Comparison of ENCODE assay signal across 8 cellular contexts in genomic region chr6:34526992-34527728, GRCh38. TPM values are rescaled to one million over a fixed set of nuclear protein-coding genes. Genes with fewer than 3 reads are reported as not detected.
DNase-seq lines count a peak whose midpoint lies in the region; ATAC-seq and TF ChIP-seq lines count a peak whose summit lies in the region.

No MANE protein-coding gene starts in this region.

- peak overlapping the region; percentile 52 for H3K4me3 Mint-ChIP-seq in progenitor cell of endocrine pancreas (ENCODE audit: low read depth)

- H3K9me3 ChIP-seq in adipocyte (ENCODE audit: control insufficient read depth, low read length) (no peaks in the 10 kb centered on the region), left ventricle myocardium inferior (replicated peaks) (no peaks in the 10 kb centered on the region), upper lobe of left lung (no peaks in the 10 kb centered on the region)

- H3K27ac Mint-ChIP-seq in progenitor cell of endocrine pancreas, result peak overlapping the region; percentile 5

- peak overlapping the region; percentile 71 for H3K4me3 ChIP-seq in adipocyte (ENCODE audit: low read length)
- peak overlapping the region; percentile 55 for H3K4me3 ChIP-seq in left ventricle myocardium inferior
- H3K4me3 ChIP-seq in upper lobe of left lung, result peak overlapping the region in 3 of 4 donors; percentile 4 to 33 (median 7)

- TF ChIP-seq POLR2A in upper lobe of left lung (IDR thresholded peaks at IDR 0.05), result no peak

- DNase-seq in NCI-H146 treated with DMSO at 0.1 percent for 48 hours (lab: John Stamatoyannopoulos, UW; ENCODE audit: unreplicated experiment) (peak; percentile 81), SW480 (ENCODE audit: low spot score) (peak; percentile 83), adipocyte (ENCODE audit: low read depth) (peak; percentile 96), left ventricle myocardium inferior (peak; percentile 96), progenitor cell of endocrine pancreas (ENCODE audit: low spot score, unreplicated experiment) (peak; percentile 90), upper lobe of left lung (peak; percentile 98 to 99)

- TF ChIP-seq EP300 in upper lobe of left lung (IDR thresholded peaks at IDR 0.05), result no peak

- WGBS in upper lobe of left lung, 2 donors, result 8 to 9% methylated on average over 19 to 23 of the region's 53 CpGs

- peaks cover 7% of the 10 kb centered on the region for H3K4me1 ChIP-seq in adipocyte (ENCODE audit: control insufficient read depth, insufficient read depth, low read length)
- peaks cover 16% of the 10 kb centered on the region for H3K4me1 ChIP-seq in left ventricle myocardium inferior
- peaks cover 3 to 13% (median 7%) of the 10 kb centered on the region in 4 donors for H3K4me1 ChIP-seq in upper lobe of left lung

- intact Hi-C loops in left ventricle myocardium inferior (cut with micrococcal nuclease), result loop anchor here (5.0 kb wide), 1 partner anchor 80 kb away; no protein-coding TSS in a partner anchor

- TF ChIP-seq CTCF in GM12873 (IDR thresholded peaks at IDR 0.05; ENCODE audit: insufficient read depth, low read depth, low read length, missing control alignments), result peak; percentile 80
- TF ChIP-seq CTCF in left ventricle myocardium inferior (IDR thresholded peaks at IDR 0.05; ENCODE audit: borderline replicate concordance), result peak; percentile 87
- TF ChIP-seq CTCF in progenitor cell of endocrine pancreas (IDR thresholded peaks at IDR 0.05; ENCODE audit: unreplicated experiment), result peak; percentile 78
- peak; percentile 77 to 94 (median 92) for TF ChIP-seq CTCF in upper lobe of left lung (IDR thresholded peaks at IDR 0.05)

- H3K36me3 Mint-ChIP-seq in progenitor cell of endocrine pancreas (ENCODE audit: insufficient read depth), result no peaks in the 10 kb centered on the region

- no peaks in the 10 kb centered on the region for H3K9me3 Mint-ChIP-seq in progenitor cell of endocrine pancreas (ENCODE audit: low read depth)

- H3K27me3 Mint-ChIP-seq in progenitor cell of endocrine pancreas, result peaks cover 28% of the 10 kb centered on the region

- H3K9ac ChIP-seq in adipocyte (ENCODE audit: low read length), result peak overlapping the region; percentile 75

- H3K4me1 Mint-ChIP-seq in progenitor cell of endocrine pancreas (ENCODE audit: low read depth), result peaks cover 2% of the 10 kb centered on the region

- H3K27me3 ChIP-seq in adipocyte (replicated peaks; ENCODE audit: control insufficient read depth, insufficient read depth, low read length) (peaks cover 23% of the 10 kb centered on the region), left ventricle myocardium inferior (ENCODE audit: low read depth) (no peaks in the 10 kb centered on the region), upper lobe of left lung (no peaks in the 10 kb centered on the region)

- H3K36me3 ChIP-seq in adipocyte (ENCODE audit: control insufficient read depth, insufficient read depth, low read length, severe bottlenecking), result no peaks in the 10 kb centered on the region
- H3K36me3 ChIP-seq in left ventricle myocardium inferior, result no peaks in the 10 kb centered on the region
- no peaks in the 10 kb centered on the region for H3K36me3 ChIP-seq in upper lobe of left lung

- H3K27ac ChIP-seq in left ventricle myocardium inferior (replicated peaks) (peak overlapping the region; percentile 47), upper lobe of left lung (peak overlapping the region in 2 of 4 donors; percentile 32 to 46)

- ATAC-seq in HG02885 (IDR thresholded peaks at IDR 0.05; ENCODE audit: poor library complexity, unreplicated experiment) (peak; percentile 91), upper lobe of left lung (ENCODE audit: low FRiP score in 2 of 2) (peak; percentile 92 to 97)

RNA-seq across cellular contexts. Expression of gene SPDEF, which starts 29.0 kb away (rescaled TPM):
- total RNA-seq in left ventricle myocardium inferior (0.11 TPM), progenitor cell of endocrine pancreas (0.62 and 0.65 TPM in 2 replicates), upper lobe of left lung (1 to 10 TPM in 5 of 6 donors, under 1 TPM in 1; 0.61 to 5.2 (median 3.8) TPM)

Comparison
In these comparisons a context has a peak if more than half of its experiments do, and no peak if none do; other contexts are left out.
1. H3K4me3 ChIP-seq: peak in every context shown above with its lines; median percentile 71 in adipocyte; 55 in left ventricle myocardium inferior; 7 in upper lobe of left lung.